Comparison of ENCODE assay signal across 7 cellular contexts in genomic region chr19:4911314-4911713, GRCh38. TPM values are rescaled to one million over a fixed set of nuclear protein-coding genes. Genes with fewer than 3 reads are reported as not detected.
A peak's percentile ranks its signal among the peaks of the same experiment; 100 is the strongest.
DNase-seq lines count a peak whose midpoint lies in the region; ATAC-seq and TF ChIP-seq lines count a peak whose summit lies in the region.

No MANE protein-coding gene starts in this region.

- H3K9me3 ChIP-seq in H9 (ENCODE audit: control insufficient read depth, low read depth, low read length) (no peaks in the 10 kb centered on the region), RWPE2 (ENCODE audit: severe bottlenecking) (no peaks in the 10 kb centered on the region), esophagus squamous epithelium (no peaks in the 10 kb centered on the region), spleen (no peaks in the 10 kb centered on the region), aorta (ENCODE audit: control insufficient read depth, low read length) (no peaks in the 10 kb centered on the region)

- peaks cover 21% of the 10 kb centered on the region for H3K27me3 Mint-ChIP-seq in H9 (ENCODE audit: low read depth)

- H3K27me3 ChIP-seq in H9 (ENCODE audit: insufficient read depth, low read length) = no peaks in the 10 kb centered on the region
- H3K27me3 ChIP-seq in RWPE2 (ENCODE audit: insufficient read depth, poor library complexity, severe bottlenecking) = no peaks in the 10 kb centered on the region
- H3K27me3 ChIP-seq in esophagus squamous epithelium = peaks cover 0 to 13% (median 3%) of the 10 kb centered on the region in 4 donors
- peaks cover 0 to 11% (median 6%) of the 10 kb centered on the region in 7 donors for H3K27me3 ChIP-seq in spleen (replicated peaks in 1 of 7)
- H3K27me3 ChIP-seq in aorta (ENCODE audit: control insufficient read depth in 1 of 2, insufficient read depth in 2 of 2, low read length in 1 of 2) = no peaks in the 10 kb centered on the region

- H3K56ac ChIP-seq in H9 (ENCODE audit: insufficient read length, low read depth, low read length) = no peak overlapping the region

- no CpG with 5 or more reads among the region's 15 CpGs for WGBS in H9 (ENCODE audit: extremely low coverage, insufficient read length, low lambda C conversion rate)
- WGBS in esophagus squamous epithelium, 2 donors = 31 to 42% methylated on average over 14 to 15 of the region's 15 CpGs
- WGBS in spleen, 5 donors = 24 to 42% (median 32%) methylated on average over 15 of the region's 15 CpGs
- 36 to 37% methylated on average over 15 of the region's 15 CpGs for WGBS in aorta, 2 donors

- H4K20me1 ChIP-seq in H9 (ENCODE audit: control insufficient read depth, insufficient read depth, insufficient read length) = peaks cover 4% of the 10 kb centered on the region

- TF ChIP-seq POLR2A in esophagus squamous epithelium (IDR thresholded peaks at IDR 0.05) (no peak), spleen (IDR thresholded peaks at IDR 0.05) (no peak)

- no peak overlapping the region for H3K4ac ChIP-seq in H9 (ENCODE audit: low read depth, low read length)

- peak overlapping the region; percentile 79 to 89 for H3K4me3 Mint-ChIP-seq in H9

- TF ChIP-seq CTCF in H9 (conservative IDR thresholded peaks at IDR 0.05) (no peak), RWPE2 (IDR thresholded peaks at IDR 0.05; ENCODE audit: poor library complexity, severe bottlenecking) (no peak), esophagus squamous epithelium (IDR thresholded peaks at IDR 0.05) (no peak), spleen (IDR thresholded peaks at IDR 0.05 in 8 of 11, conservative IDR thresholded peaks at IDR 0.05 in 3 of 11) (no peak)

- H2AK5ac ChIP-seq in H9 (ENCODE audit: insufficient read length, low read length) = no peak overlapping the region

- no peak overlapping the region for H2BK20ac ChIP-seq in H9 (ENCODE audit: low read depth, low read length, poor library complexity, severe bottlenecking)

- H3K4me3 ChIP-seq in RWPE2 (ENCODE audit: severe bottlenecking) = peak overlapping the region; percentile 90
- H3K4me3 ChIP-seq in esophagus squamous epithelium = peak overlapping the region; percentile 4 to 87 (median 68)
- H3K4me3 ChIP-seq in spleen = peak overlapping the region in 6 of 8 donors; percentile 69 to 94 (median 84)
- H3K4me3 ChIP-seq in aorta (ENCODE audit: low read length in 2 of 2) = no peak overlapping the region

- H2BK120ac ChIP-seq in H9 (ENCODE audit: low read depth, low read length, poor library complexity, severe bottlenecking) = no peak overlapping the region

- H2BK15ac ChIP-seq in H9 (ENCODE audit: low read depth, low read length) = no peak overlapping the region

- no peak overlapping the region for H3K14ac ChIP-seq in H9 (ENCODE audit: insufficient read depth, low read length)

- H3K4me1 ChIP-seq in H9 (ENCODE audit: insufficient read depth, low read length) = no peaks in the 10 kb centered on the region; the same call in 1 of the 2 replicates
- peaks cover 44% of the 10 kb centered on the region for H3K4me1 ChIP-seq in RWPE2 (ENCODE audit: insufficient read depth, poor library complexity, severe bottlenecking)
- peaks cover 32 to 73% (median 36%) of the 10 kb centered on the region in 3 donors for H3K4me1 ChIP-seq in esophagus squamous epithelium
- H3K4me1 ChIP-seq in spleen = peaks cover 33 to 84% (median 75%) of the 10 kb centered on the region in 6 donors
- no peaks in the 10 kb centered on the region for H3K4me1 ChIP-seq in aorta (ENCODE audit: control insufficient read depth in 1 of 2, insufficient read depth in 2 of 2, low read length in 2 of 2)

- no peaks in the 10 kb centered on the region for H3K9me3 Mint-ChIP-seq in H9

- peak overlapping the region; percentile 74 for H3K4me2 ChIP-seq in H9 (ENCODE audit: insufficient read depth, insufficient read length, low read length)

- peaks cover 12 to 55% (median 43%) of the 10 kb centered on the region in 3 experiments; a peak in 6 of 7 replicates for H3K36me3 Mint-ChIP-seq in H9 (ENCODE audit: insufficient read depth in 1 of 3, low read depth in 3 of 3)

- H2BK5ac ChIP-seq in H9 (ENCODE audit: insufficient read length, low read length) = no peak overlapping the region

- H3K18ac ChIP-seq in H9 (ENCODE audit: insufficient read length, low read depth, low read length) = no peak overlapping the region

- H3K79me1 ChIP-seq in H9 (ENCODE audit: insufficient read depth, low read depth, low read length, poor library complexity, severe bottlenecking) = no peaks in the 10 kb centered on the region

- ATAC-seq in RWPE2 (ENCODE audit: low read depth) (no peak), GM21786 (IDR thresholded peaks at IDR 0.05; ENCODE audit: unreplicated experiment) (no peak), aorta (ENCODE audit: low FRiP score) (no peak)

- H3K27ac Mint-ChIP-seq in H9 = peak overlapping the region; percentile 64 to 83 (median 81); a peak in 4 of 7 replicates

- no peak overlapping the region for H2AFZ ChIP-seq in H9 (ENCODE audit: low read length)

- H4K5ac ChIP-seq in H9 (ENCODE audit: insufficient read length, low read depth, low read length) = no peak overlapping the region

- peaks cover 7% of the 10 kb centered on the region for H3K23me2 ChIP-seq in H9 (ENCODE audit: insufficient read length, low read depth, low read length, poor library complexity, severe bottlenecking)

- no peak overlapping the region for H3K9ac ChIP-seq in H9 (ENCODE audit: extremely low read depth, insufficient read length, low read length)

- DNase-seq in H9 (no peak), RWPE2 (ENCODE audit: low spot score) (no peak), esophagus squamous epithelium (lab: John Stamatoyannopoulos, UW) (no peak), spleen (no peak), mucosa of gallbladder (ENCODE audit: low spot score) (no peak), aorta (no peak)

- no peak overlapping the region for H2BK12ac ChIP-seq in H9 (ENCODE audit: insufficient read length, low read depth, low read length)

- intact Hi-C loops in esophagus squamous epithelium (cut with DNase I) (loop anchor here (5.0 kb wide), 1 partner anchor 34 kb away; no protein-coding TSS in a partner anchor), spleen (cut with DNase I; ENCODE audit: low total_unique reads) (loop anchor here (5.0 to 10.0 kb wide), 2 partner anchors 39 to 97 kb away; no protein-coding TSS in a partner anchor), aorta (cut with DNase I) (loop anchor here (2.0 to 5.0 kb wide), 5 partner anchors 39 to 121 kb away; partner anchors contain the start of gene KDM4B (in 1 of the 2))

- H3K27ac ChIP-seq in H9 (ENCODE audit: insufficient read length, low read depth, low read length) (no peak overlapping the region), RWPE2 (ENCODE audit: poor library complexity, severe bottlenecking) (peak overlapping the region; percentile 84), esophagus squamous epithelium (peak overlapping the region; percentile 69 to 81 (median 76)), spleen (peak overlapping the region in 7 of 8 donors; percentile 12 to 76 (median 40)), aorta (ENCODE audit: low read depth in 1 of 2, low read length in 2 of 2) (peak overlapping the region in 1 of 2 donors; percentile 73)

- H3T11ph ChIP-seq in H9 (ENCODE audit: low read length) = no peak overlapping the region

- no peak overlapping the region for H4K8ac ChIP-seq in H9 (replicated peaks; ENCODE audit: insufficient read length, low read depth, low read length)

- H3K36me3 ChIP-seq in RWPE2 (ENCODE audit: low read depth) (peaks cover 48% of the 10 kb centered on the region), esophagus squamous epithelium (no peaks in the 10 kb centered on the region), spleen (peaks cover 0 to 17% (median 0%) of the 10 kb centered on the region in 6 donors), aorta (ENCODE audit: control insufficient read depth in 1 of 2, insufficient read depth in 2 of 2, low read length in 1 of 2) (no peaks in the 10 kb centered on the region)

- peaks cover 18% of the 10 kb centered on the region; the same call in 1 of the 2 replicates for H3K79me2 ChIP-seq in H9 (ENCODE audit: insufficient read depth, low read length)

- peaks cover 34 to 35% of the 10 kb centered on the region in 2 experiments for H3K4me1 Mint-ChIP-seq in H9

- no peak overlapping the region for H4K91ac ChIP-seq in H9 (ENCODE audit: insufficient read length, low read depth, low read length)

- H3K23ac ChIP-seq in H9 (ENCODE audit: insufficient read length, low read depth, low read length) = no peak overlapping the region

RNA-seq across cellular contexts. Expression of gene UHRF1, which starts 2.0 kb away (rescaled TPM):
- total RNA-seq in H9 (2021) (106 and 111 TPM in 2 replicates), esophagus squamous epithelium (10 to 100 TPM in 3 of 4 donors, 1 to 10 TPM in 1; 3.4 to 21.7 (median 11.5) TPM), spleen (10 to 100 TPM in 1 of 7 donors, 1 to 10 TPM in 6; 2.1 to 10.8 (median 5.9) TPM), mucosa of gallbladder (4.5 TPM), aorta (1 to 10 TPM; 3.4 to 3.9 TPM)
- polyA plus RNA-seq in spleen (1 to 10 TPM; 1.5 to 6.8 (median 3.3) TPM), aorta (1 to 10 TPM in 1 of 2 donors, under 1 TPM in 1; 0.64 to 1.1 TPM)

RNA-seq across cellular contexts. Expression of gene ARRDC5, which starts 8.6 kb away (rescaled TPM):
- not detected in 2 replicates for total RNA-seq in H9 (2021)
- under 1 TPM in 2 of 4 donors, not detected in 2; 0.38 to 0.62 TPM for total RNA-seq in esophagus squamous epithelium
- total RNA-seq in spleen = 1 to 10 TPM; 4.1 to 9.4 (median 7.3) TPM
- polyA plus RNA-seq in spleen = 1 to 10 TPM; 1.4 to 1.9 (median 1.6) TPM
- 0.52 TPM for total RNA-seq in mucosa of gallbladder
- under 1 TPM; 0.36 to 0.90 TPM for total RNA-seq in aorta
- not detected for polyA plus RNA-seq in aorta

RNA-seq across cellular contexts. Expression of gene PLIN3, which starts 43.8 kb away (rescaled TPM):
- total RNA-seq in H9 (2021) (61.8 and 63.7 TPM in 2 replicates), esophagus squamous epithelium (100 to 1,000 TPM in 3 of 4 donors, 10 to 100 TPM in 1; 67.3 to 173 (median 147) TPM), spleen (10 to 100 TPM; 26.7 to 63.5 (median 46.9) TPM), mucosa of gallbladder (60.2 TPM), aorta (10 to 100 TPM; 56.4 to 68.4 TPM)
- polyA plus RNA-seq in spleen (10 to 100 TPM; 28.0 to 40.0 (median 29.3) TPM), aorta (10 to 100 TPM; 53.2 to 56.5 TPM)

RNA-seq across cellular contexts. Expression of gene KDM4B, which starts 57.6 kb away (rescaled TPM):
- 41.8 and 43.7 TPM in 2 replicates for total RNA-seq in H9 (2021)
- 10 to 100 TPM; 14.0 to 39.9 (median 19.5) TPM for total RNA-seq in esophagus squamous epithelium
- 10 to 100 TPM; 37.9 to 80.5 (median 56.6) TPM for total RNA-seq in spleen
- polyA plus RNA-seq in spleen = 10 to 100 TPM; 18.3 to 31.8 (median 22.7) TPM
- total RNA-seq in mucosa of gallbladder = 49.3 TPM
- total RNA-seq in aorta = 10 to 100 TPM; 37.5 to 58.1 TPM
- polyA plus RNA-seq in aorta = 10 to 100 TPM in 1 of 2 donors, 1 to 10 TPM in 1; 4.4 to 14.1 TPM

Comparison
In these comparisons a context has a peak if more than half of its experiments do, and no peak if none do; other contexts are left out.
1. H3K4me3 ChIP-seq: peak in RWPE2 (single experiment), esophagus squamous epithelium (4 of 4) and spleen (6 of 8); none in aorta (0 of 2).